Comparison of ENCODE assay signal across 19 cellular contexts in the genomic region with DNA sequence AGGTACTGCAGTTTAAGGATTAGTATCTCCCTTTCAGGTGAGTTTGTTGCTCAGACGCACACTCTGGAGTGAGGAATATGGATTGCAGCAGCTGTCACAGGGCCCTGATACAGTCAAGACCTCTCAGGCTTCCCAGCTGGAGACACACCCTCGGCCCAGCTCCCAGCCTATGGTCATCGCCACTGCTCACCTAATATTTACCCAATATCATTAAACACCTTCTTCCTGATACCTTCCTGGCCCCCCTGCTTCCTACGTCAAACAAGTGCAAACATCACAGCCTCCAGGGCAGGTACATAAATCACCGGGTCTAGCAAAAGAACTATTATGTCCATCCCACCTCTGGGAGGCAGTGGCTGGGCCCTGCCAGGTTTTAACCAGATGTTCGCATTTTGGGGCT.
DNase-seq lines count a peak whose midpoint lies in the region; ATAC-seq and TF ChIP-seq lines count a peak whose summit lies in the region.
"Had no signal": no experiment of that assay in that cellular context is flagged by ENCODE, and none has a peak within 500 bp of the region (broad histone marks: within the 10 kb centered on the region; RNA-seq: fewer than 3 reads in every experiment).

No MANE protein-coding gene starts in this region.

- DNase-seq in COLO668 (lab: John Stamatoyannopoulos, UW; ENCODE audit: unreplicated experiment) (peak; percentile 40), NCI-H146 treated with DMSO at 0.1 percent for 48 hours (lab: John Stamatoyannopoulos, UW; ENCODE audit: unreplicated experiment) (peak; percentile 77), NCI-H748 treated with DMSO at 0.1 percent for 48 hours (lab: John Stamatoyannopoulos, UW) (peak; percentile 43), hepatocyte (ENCODE audit: low spot score) (peak; percentile 69), left lobe of liver (ENCODE audit: low spot score) (no peak), GM13977 (ENCODE audit: low spot score) (no peak)
- DNase-seq in stimulated activated effector memory CD8-positive, alpha-beta T cell treated with anti-CD3 and anti-CD28 coated beads, Interleukin-12 subunit alpha, Interleukin-12 subunit beta, amount 100 ng/mL, for 72 hours (ENCODE audit: low spot score in 2 of 2) = no peak
- DNase-seq: 8988T, GF-D8, NCI-H1092 treated with DMSO at 0.1 percent for 48 hours, NCI-H1694 treated with DMSO at 0.1 percent for 48 hours, NCI-H2107, NCI-H226, NCI-H526, Right ventricle myocardium superior, SK-N-SH had no signal

- WGBS in hepatocyte (ENCODE audit: low lambda C conversion rate, missing lambda C conversion rate) = 60% methylated on average over 6 of the region's 6 CpGs

- no peaks in the 10 kb centered on the region for H3K36me3 Mint-ChIP-seq in stimulated activated effector memory CD8-positive, alpha-beta T cell treated with anti-CD3 and anti-CD28 coated beads, Interleukin-12 subunit alpha, Interleukin-12 subunit beta, amount 100 ng/mL, for 72 hours
- H3K36me3 Mint-ChIP-seq: CD14-positive monocyte had no signal

- no peaks in the 10 kb centered on the region for H3K4me1 Mint-ChIP-seq in stimulated activated effector memory CD8-positive, alpha-beta T cell treated with anti-CD3 and anti-CD28 coated beads, Interleukin-12 subunit alpha, Interleukin-12 subunit beta, amount 100 ng/mL, for 72 hours

- peak overlapping the region; percentile 10 for H3K27ac ChIP-seq in hepatocyte

- no peaks in the 10 kb centered on the region for H4K20me1 ChIP-seq in hepatocyte (ENCODE audit: insufficient read depth, poor library complexity, severe bottlenecking)

- ATAC-seq in stimulated activated effector memory CD8-positive, alpha-beta T cell treated with anti-CD3 and anti-CD28 coated beads, Interleukin-12 subunit alpha, Interleukin-12 subunit beta, amount 100 ng/mL, for 72 hours = no peak
- no peak for ATAC-seq in left lobe of liver
- no peak for ATAC-seq in GM19452 (IDR thresholded peaks at IDR 0.05; ENCODE audit: unreplicated experiment)
- ATAC-seq: K562 had no signal

- H3K9me3 ChIP-seq in hepatocyte (ENCODE audit: low read depth) = no peaks in the 10 kb centered on the region
- H3K9me3 ChIP-seq: SK-N-SH had no signal

- H3K4me3 ChIP-seq in hepatocyte = no peak overlapping the region
- H3K4me3 ChIP-seq: K562 had no signal

- no peaks in the 10 kb centered on the region for H3K79me2 ChIP-seq in hepatocyte

- H2AFZ ChIP-seq in hepatocyte = no peak overlapping the region

- H3K9me2 ChIP-seq in hepatocyte (replicated peaks; ENCODE audit: insufficient read depth) = no peaks in the 10 kb centered on the region
- H3K9me2 ChIP-seq: SK-N-SH had no signal

- H3K27me3 ChIP-seq in hepatocyte = no peaks in the 10 kb centered on the region

- no peak for TF ChIP-seq CTCF in hepatocyte (IDR thresholded peaks at IDR 0.05; ENCODE audit: poor library complexity)
- no peak for TF ChIP-seq CTCF in GM13977 (IDR thresholded peaks at IDR 0.05; ENCODE audit: extremely low read depth, insufficient read depth, missing control alignments)

- H3K9me3 Mint-ChIP-seq in stimulated activated effector memory CD8-positive, alpha-beta T cell treated with anti-CD3 and anti-CD28 coated beads, Interleukin-12 subunit alpha, Interleukin-12 subunit beta, amount 100 ng/mL, for 72 hours = no peaks in the 10 kb centered on the region

- no peak overlapping the region for H3K4me3 Mint-ChIP-seq in stimulated activated effector memory CD8-positive, alpha-beta T cell treated with anti-CD3 and anti-CD28 coated beads, Interleukin-12 subunit alpha, Interleukin-12 subunit beta, amount 100 ng/mL, for 72 hours
- H3K4me3 Mint-ChIP-seq: CD14-positive monocyte had no signal

- no peak overlapping the region for H3K27ac Mint-ChIP-seq in stimulated activated effector memory CD8-positive, alpha-beta T cell treated with anti-CD3 and anti-CD28 coated beads, Interleukin-12 subunit alpha, Interleukin-12 subunit beta, amount 100 ng/mL, for 72 hours

- in situ Hi-C loops in GM13977 (cut with MboI; ENCODE audit: low pct_unique_long_range_greater_than_20kb, low sequenced_read_pairs, unreplicated experiment) = no loop called here

- no peak overlapping the region for H3K4me2 ChIP-seq in hepatocyte
- H3K4me2 ChIP-seq: SK-N-SH had no signal

- H3K4me1 ChIP-seq in hepatocyte (ENCODE audit: insufficient read depth) = no peaks in the 10 kb centered on the region

- H3K36me3 ChIP-seq in hepatocyte (replicated peaks; ENCODE audit: insufficient read depth, low read depth) = no peaks in the 10 kb centered on the region

Comparison
In these comparisons a context has a peak if more than half of its experiments do, and no peak if none do; other contexts are left out.
1. DNase-seq: peak in COLO668 (single experiment), NCI-H146 treated with DMSO at 0.1 percent for 48 hours (single experiment), NCI-H748 treated with DMSO at 0.1 percent for 48 hours (single experiment) and hepatocyte (single experiment); none in stimulated activated effector memory CD8-positive, alpha-beta T cell treated with anti-CD3 and anti-CD28 coated beads, Interleukin-12 subunit alpha, Interleukin-12 subunit beta, amount 100 ng/mL, for 72 hours (0 of 2), left lobe of liver (single experiment) and GM13977 (single experiment).